Comparison of ENCODE assay signal across 10 cellular contexts in the genomic region with DNA sequence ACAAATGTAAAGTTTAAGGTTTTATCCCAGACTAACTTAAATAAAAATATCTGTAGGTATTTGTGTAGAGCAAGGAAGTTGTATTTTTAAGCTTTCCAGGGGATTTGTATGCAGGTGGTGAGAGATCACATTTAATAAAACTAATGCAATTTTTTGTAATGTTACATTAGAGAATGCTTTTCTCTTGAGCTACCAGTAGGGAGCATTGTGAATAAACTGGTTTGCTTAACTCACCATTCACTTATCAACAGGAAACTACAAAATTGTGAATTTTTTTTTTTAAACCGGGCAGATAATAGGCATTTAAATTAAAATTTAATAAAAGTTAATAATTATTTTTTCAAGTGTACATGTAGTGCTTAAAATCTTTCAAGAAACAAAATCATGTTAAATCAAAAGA.
A peak's percentile ranks its signal among the peaks of the same experiment; 100 is the strongest.
DNase-seq lines count a peak whose midpoint lies in the region; ATAC-seq, FAIRE-seq and TF ChIP-seq lines count a peak whose summit lies in the region.
"Had no signal": no experiment of that assay in that cellular context is flagged by ENCODE, and none has a peak within 500 bp of the region (broad histone marks: within the 10 kb centered on the region; RNA-seq: fewer than 3 reads in every experiment).

No MANE protein-coding gene starts in this region.

- H3K9me3 ChIP-seq in CD8-positive, alpha-beta memory T cell (ENCODE audit: low read length) = no peaks in the 10 kb centered on the region
- H3K9me3 ChIP-seq in GM12878 (replicated peaks; ENCODE audit: control insufficient read depth, insufficient read depth, low read length) = no peaks in the 10 kb centered on the region

- TF ChIP-seq CTCF in GM12878 (IDR thresholded peaks at IDR 0.05 in 2 of 3, conservative IDR thresholded peaks at IDR 0.05 in 1 of 3; ENCODE audit: control insufficient read depth in 2 of 3, extremely low read depth in 1 of 3, insufficient read depth in 1 of 3, low read depth in 3 of 3, low read length in 3 of 3) (peak; percentile 29 to 40 (median 29); a peak in 4 of 6 replicates), mesothelial cell of epicardium (IDR thresholded peaks at IDR 0.05; ENCODE audit: unreplicated experiment) (peak; percentile 25)

- H3K4me1 Mint-ChIP-seq in CD8-positive, alpha-beta memory T cell = peaks cover 29 to 36% (median 30%) of the 10 kb centered on the region in 3 donors
- peaks cover 2% of the 10 kb centered on the region for H3K4me1 Mint-ChIP-seq in mesothelial cell of epicardium

- WGBS in GM12878 (ENCODE audit: insufficient coverage, insufficient replicate concordance, low lambda C conversion rate, missing lambda C conversion rate) = 7% methylated on average over 1 of the region's 1 CpG

- H3K4me3 ChIP-seq in CD8-positive, alpha-beta memory T cell (ENCODE audit: low read length) = no peak overlapping the region
- no peak overlapping the region for H3K4me3 ChIP-seq in GM12878

- no peak for TF ChIP-seq EP300 in Ishikawa (IDR thresholded peaks at IDR 0.05; ENCODE audit: borderline replicate concordance)
- TF ChIP-seq EP300 in GM12878 (IDR thresholded peaks at IDR 0.05; ENCODE audit: borderline replicate concordance in 1 of 2, control insufficient read depth in 1 of 2, low read depth in 2 of 2, low read length in 2 of 2) = no peak

- peak in 2 of 5 donors; percentile 24 to 27 for DNase-seq in CD8-positive, alpha-beta memory T cell
- DNase-seq in GM12878 (ENCODE audit: low read depth, low spot score) (no peak), mesothelial cell of epicardium (ENCODE audit: low spot score in 2 of 2, unreplicated experiment in 2 of 2) (no peak), NCI-H146 treated with DMSO at 0.1 percent for 48 hours (lab: John Stamatoyannopoulos, UW; ENCODE audit: unreplicated experiment) (no peak), NK-92 (lab: John Stamatoyannopoulos, UW; ENCODE audit: unreplicated experiment) (no peak), GF-D8 (lab: John Stamatoyannopoulos, UW) (no peak)
- no peak for DNase-seq in NK-92 treated with Interleukin-12 subunit alpha and Interleukin-12 subunit beta, amount 100 ng/mL, for 24 hours (lab: John Stamatoyannopoulos, UW)
- DNase-seq: activated CD4-positive, alpha-beta T cell treated with anti-CD3 and anti-CD28 coated beads for 1 hour had no signal

- CTCF ChIA-PET in CD8-positive, alpha-beta memory T cell (lab: Charles Lee) = interaction anchor here (0.8 to 3.5 kb wide), 15 partner anchors 9 to 456 kb away, joined by 3 to 23 read pairs (median 4); partner anchors contain the start of gene IVNS1ABP
- CTCF ChIA-PET in GM12878 (lab: Yijun Ruan, JAX) = interaction anchor here (0.7 to 3.8 kb wide), 23 partner anchors 9 to 456 kb away, joined by 3 to 48 read pairs (median 4); no protein-coding TSS in a partner anchor

- H3K4me1 ChIP-seq in CD8-positive, alpha-beta memory T cell (ENCODE audit: insufficient read depth, low read length) = peaks cover 3% of the 10 kb centered on the region
- H3K4me1 ChIP-seq in GM12878 (ENCODE audit: control insufficient read depth, insufficient read depth, low read length) = no peaks in the 10 kb centered on the region

- H3K9ac ChIP-seq in GM12878 (ENCODE audit: control insufficient read depth, insufficient read depth, low read length) = no peak overlapping the region

- in situ Hi-C loops in GM12878 (cut with MboI) = no loop called here

- TF ChIP-seq POLR2A in GM12878 (IDR thresholded peaks at IDR 0.05; ENCODE audit: low read depth, low read length) = no peak

- RAD21 ChIA-PET in GM12878 (lab: Charles Lee; ENCODE audit: unreplicated experiment) = interaction anchor here (0.8 to 5.2 kb wide), 16 partner anchors 11 to 458 kb away, joined by 3 to 52 read pairs (median 6); partner anchors contain the start of gene IVNS1ABP

- H4K20me1 ChIP-seq in GM12878 (ENCODE audit: control insufficient read depth, insufficient read depth) = no peaks in the 10 kb centered on the region

- no peak overlapping the region for H3K4me2 ChIP-seq in GM12878 (ENCODE audit: control insufficient read depth, insufficient read depth)

- no peak overlapping the region for H2AFZ ChIP-seq in GM12878 (ENCODE audit: control insufficient read depth, low read depth, low read length)

- TF ChIP-seq RAD21 in Ishikawa (IDR thresholded peaks at IDR 0.05; ENCODE audit: low read depth) (peak; percentile 34; the same call in 1 of the 2 replicates), GM12878 (IDR thresholded peaks at IDR 0.05; ENCODE audit: insufficient read depth, low read depth, low read length) (peak; percentile 39)

- H3K36me3 ChIP-seq in CD8-positive, alpha-beta memory T cell (ENCODE audit: insufficient read depth, low read length) = no peaks in the 10 kb centered on the region
- H3K36me3 ChIP-seq in GM12878 (ENCODE audit: control insufficient read depth in 2 of 2, insufficient read depth in 2 of 2, low read length in 1 of 2) = no peaks in the 10 kb centered on the region

- peak overlapping the region in 3 of 8 donors; percentile 24 to 64 (median 43) for H3K27ac Mint-ChIP-seq in CD8-positive, alpha-beta memory T cell
- H3K27ac Mint-ChIP-seq in mesothelial cell of epicardium = no peak overlapping the region

- FAIRE-seq in GM12878 (lab: Jason Lieb, UNC) = no peak

- H3K79me2 ChIP-seq in GM12878 (ENCODE audit: control insufficient read depth, insufficient read depth, low read length) = no peaks in the 10 kb centered on the region

- H3K9me3 Mint-ChIP-seq in CD8-positive, alpha-beta memory T cell = peaks cover 0 to 2% (median 0%) of the 10 kb centered on the region in 5 donors
- H3K9me3 Mint-ChIP-seq in mesothelial cell of epicardium = peaks cover 26% of the 10 kb centered on the region

- H3K27me3 Mint-ChIP-seq in CD8-positive, alpha-beta memory T cell = no peaks in the 10 kb centered on the region
- H3K27me3 Mint-ChIP-seq in mesothelial cell of epicardium (ENCODE audit: low read depth) = no peaks in the 10 kb centered on the region

- peak overlapping the region in 4 of 7 donors; percentile 23 to 35 (median 30) for H3K4me3 Mint-ChIP-seq in CD8-positive, alpha-beta memory T cell
- no peak overlapping the region for H3K4me3 Mint-ChIP-seq in mesothelial cell of epicardium

- SMC1A ChIA-PET in GM12878 (lab: Charles Lee; ENCODE audit: uncharacterized antibody, unreplicated experiment) = interaction anchor here (0.7 to 5.0 kb wide), 19 partner anchors 9 to 456 kb away, joined by 3 to 33 read pairs (median 4); partner anchors contain the start of gene IVNS1ABP

- H3K27ac ChIP-seq in CD8-positive, alpha-beta memory T cell (ENCODE audit: low read depth, low read length) = no peak overlapping the region
- H3K27ac ChIP-seq in GM12878 (ENCODE audit: control insufficient read depth, insufficient read depth) = no peak overlapping the region
- H3K27ac ChIP-seq: epithelial cell of prostate had no signal

- POLR2A ChIA-PET in CD8-positive, alpha-beta memory T cell (lab: Charles Lee) = interaction anchor here (0.6 to 1.7 kb wide), 2 partner anchors 65 to 78 kb away, joined by 3 to 8 read pairs; partner anchors contain the start of gene IVNS1ABP
- POLR2A ChIA-PET in GM12878 (lab: Charles Lee) = interaction anchor here (1.0 kb wide), 1 partner anchor 8 kb away, joined by 3 read pairs; no protein-coding TSS in a partner anchor

- intact Hi-C loops in GM12878 (cut with micrococcal nuclease; ENCODE audit: unreplicated experiment) = no loop called here

- ATAC-seq in GM12878 = peak; percentile 50

- no peaks in the 10 kb centered on the region for H3K27me3 ChIP-seq in CD8-positive, alpha-beta memory T cell (ENCODE audit: insufficient read depth, low read length, poor library complexity, severe bottlenecking)
- H3K27me3 ChIP-seq in GM12878 (replicated peaks in 1 of 2; ENCODE audit: control insufficient read depth in 2 of 2, insufficient read depth in 2 of 2, low read length in 1 of 2) = no peaks in the 10 kb centered on the region

- BruUV-seq in GM12878 (replicated peaks; lab: Mats Ljungman, UMichigan) = no TSS peak

- peaks cover 0 to 3% (median 0%) of the 10 kb centered on the region in 3 donors for H3K36me3 Mint-ChIP-seq in CD8-positive, alpha-beta memory T cell
- peaks cover 28% of the 10 kb centered on the region for H3K36me3 Mint-ChIP-seq in mesothelial cell of epicardium

TF ChIP-seq in Ishikawa, 13 proteins besides CTCF, POLR2A, EP300 and RAD21 (continues in another document):
- TF ChIP-seq TAF1 (IDR thresholded peaks at IDR 0.05; ENCODE audit: low read depth) = no peak
- TF ChIP-seq, protein P1, sequence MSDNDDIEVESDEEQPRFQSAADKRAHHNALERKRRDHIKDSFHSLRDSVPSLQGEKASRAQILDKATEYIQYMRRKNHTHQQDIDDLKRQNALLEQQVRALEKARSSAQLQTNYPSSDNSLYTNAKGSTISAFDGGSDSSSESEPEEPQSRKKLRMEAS (IDR thresholded peaks at IDR 0.05) = no peak
- no peak for TF ChIP-seq USF1 (IDR thresholded peaks at IDR 0.05)
- TF ChIP-seq EGR1 (IDR thresholded peaks at IDR 0.05) = no peak
- TF ChIP-seq NFIC (IDR thresholded peaks at IDR 0.05) = no peak
- no peak for TF ChIP-seq YY1 (IDR thresholded peaks at IDR 0.05; ENCODE audit: low read depth)

TF ChIP-seq in GM12878, 131 proteins besides CTCF, POLR2A, EP300 and RAD21:
- TF ChIP-seq RUNX3 (IDR thresholded peaks at IDR 0.05; ENCODE audit: low read length) (no peak), SMC3 (IDR thresholded peaks at IDR 0.05; ENCODE audit: borderline replicate concordance, low read length) (peak; percentile 31; the same call in 1 of the 2 replicates)
